Comparison of ENCODE assay signal across 12 cellular contexts in genomic region chr7:68417659-68418058, GRCh38.
"Had no signal": no experiment of that assay in that cellular context is flagged by ENCODE, and none has a peak within 500 bp of the region (broad histone marks: within the 10 kb centered on the region; RNA-seq: fewer than 3 reads in every experiment).

No MANE protein-coding gene starts in this region.

- H3K36me3 ChIP-seq: neural progenitor cell, right lobe of liver had no signal

- H3K27ac ChIP-seq: body of pancreas, hepatocyte, neural progenitor cell, right lobe of liver had no signal

- H3K27me3 ChIP-seq: body of pancreas, hepatocyte, neural progenitor cell, right lobe of liver had no signal

- ATAC-seq: body of pancreas, left lobe of liver, right lobe of liver had no signal

- DNase-seq: activated CD4-positive, alpha-beta T cell treated with anti-CD3 and anti-CD28 coated beads, Interleukin-2, amount 10 ng/mL, durations not matched to agents 7 days and 5 days; activated CD8-positive, alpha-beta memory T cell treated with anti-CD3 and anti-CD28 coated beads, Interleukin-2, amount 50 U/mL, for 48 hours; activated naive CD8-positive, alpha-beta T cell treated with anti-CD3 and anti-CD28 coated beads for 36 hours; amygdala; body of pancreas; mammary epithelial cell; naive B cell; right lobe of liver had no signal

- H3K4me3 ChIP-seq: body of pancreas, hepatocyte, neural progenitor cell, right lobe of liver, smooth muscle cell had no signal

- H3K9me3 ChIP-seq: body of pancreas, right lobe of liver had no signal

- H3K4me1 ChIP-seq: body of pancreas, neural progenitor cell, right lobe of liver had no signal
